In genomic region chr9:130912932-130913598, GRCh38 we compare ENCODE assay signal across 11 cellular contexts. TPM values are rescaled to one million over a fixed set of nuclear protein-coding genes. Genes with fewer than 3 reads are reported as not detected.
DNase-seq lines count a peak whose midpoint lies in the region; ATAC-seq and TF ChIP-seq lines count a peak whose summit lies in the region.
"Had no signal": no experiment of that assay in that cellular context is flagged by ENCODE, and none has a peak within 500 bp of the region (broad histone marks: within the 10 kb centered on the region; RNA-seq: fewer than 3 reads in every experiment).

No MANE protein-coding gene starts in this region.

- ATAC-seq in natural killer cell (no peak), HG03108 (IDR thresholded peaks at IDR 0.05; ENCODE audit: unreplicated experiment) (no peak)
- ATAC-seq: CD8-positive, alpha-beta T cell had no signal

- DNase-seq in ACHN (peak; percentile 82), HFFc6 (peak; percentile 89), dedifferentiated amniotic fluid mesenchymal stem cell (ENCODE audit: extremely low spot score) (peak; percentile 51), medulla oblongata (ENCODE audit: extremely low spot score) (peak; percentile 48), GM10248 (ENCODE audit: extremely low spot score) (no peak), natural killer cell (no peak), RKO (ENCODE audit: low spot score) (no peak)
- DNase-seq: NCI-H2227 treated with DMSO at 0.1 percent for 48 hours had no signal

- POLR2A ChIA-PET in GM10248 (lab: Yijun Ruan, JAX): no interaction called here

- no peak for TF ChIP-seq CTCF in HFFc6 (IDR thresholded peaks at IDR 0.05)
- TF ChIP-seq CTCF in GM10248 (IDR thresholded peaks at IDR 0.05; ENCODE audit: control extremely low read depth, extremely low read depth, low read depth, missing control alignments): no peak
- no peak for TF ChIP-seq CTCF in natural killer cell (IDR thresholded peaks at IDR 0.05)

- in situ Hi-C loops in ACHN (cut with HindIII; ENCODE audit: low pct_ligation_motif_present, low pct_unique_long_range_greater_than_20kb, low sequenced_read_pairs): no loop called here

- CTCF ChIA-PET in GM10248 (lab: Yijun Ruan, JAX): interaction anchor here (1.0 kb wide), 2 partner anchors 42 to 212 kb away, joined by 3 to 4 read pairs; no protein-coding TSS in a partner anchor

- H3K36me3 Mint-ChIP-seq in HFFc6 (ENCODE audit: low read depth): no peaks in the 10 kb centered on the region
- no peaks in the 10 kb centered on the region for H3K36me3 Mint-ChIP-seq in natural killer cell
- H3K36me3 Mint-ChIP-seq: CD8-positive, alpha-beta T cell; natural killer cell treated with Interleukin-12 subunit alpha and Interleukin-12 subunit beta and Interleukin-15 and Interleukin-18, amount 100 ng/mL, for 72 hours had no signal

- intact Hi-C loops in natural killer cell (cut with micrococcal nuclease): no loop called here

- H3K27ac Mint-ChIP-seq in HFFc6: peak overlapping the region; percentile 93
- no peak overlapping the region for H3K27ac Mint-ChIP-seq in natural killer cell
- H3K27ac Mint-ChIP-seq: CD8-positive, alpha-beta T cell; natural killer cell treated with Interleukin-12 subunit alpha and Interleukin-12 subunit beta and Interleukin-15 and Interleukin-18, amount 100 ng/mL, for 72 hours had no signal

- H3K4me3 Mint-ChIP-seq in HFFc6 (peak overlapping the region; percentile 81), natural killer cell (no peak overlapping the region)
- H3K4me3 Mint-ChIP-seq: CD8-positive, alpha-beta T cell; natural killer cell treated with Interleukin-12 subunit alpha and Interleukin-12 subunit beta and Interleukin-15 and Interleukin-18, amount 100 ng/mL, for 72 hours had no signal

- H3K9me3 Mint-ChIP-seq in HFFc6: no peaks in the 10 kb centered on the region
- H3K9me3 Mint-ChIP-seq in natural killer cell: no peaks in the 10 kb centered on the region
- H3K9me3 Mint-ChIP-seq: CD8-positive, alpha-beta T cell; natural killer cell treated with Interleukin-12 subunit alpha and Interleukin-12 subunit beta and Interleukin-15 and Interleukin-18, amount 100 ng/mL, for 72 hours had no signal

- peaks cover 14% of the 10 kb centered on the region for H3K4me1 Mint-ChIP-seq in HFFc6 (ENCODE audit: low read depth)
- no peaks in the 10 kb centered on the region for H3K4me1 Mint-ChIP-seq in natural killer cell

- peaks cover 3% of the 10 kb centered on the region for H3K27me3 Mint-ChIP-seq in HFFc6 (ENCODE audit: insufficient read depth)
- H3K27me3 Mint-ChIP-seq in natural killer cell (ENCODE audit: low read depth in 2 of 2): no peaks in the 10 kb centered on the region
- H3K27me3 Mint-ChIP-seq: natural killer cell treated with Interleukin-12 subunit alpha and Interleukin-12 subunit beta and Interleukin-15 and Interleukin-18, amount 100 ng/mL, for 72 hours had no signal

RNA-seq across cellular contexts. Expression of gene QRFP, which starts 16.5 kb away (rescaled TPM):
- total RNA-seq in HFFc6 (2021; fragmentation: NEBNext Ultra II Directional; extraction: Animal tissue kit (Norgen Biotek cat#: 25700)): not detected
- total RNA-seq in natural killer cell: not detected
- total RNA-seq: CD8-positive, alpha-beta T cell; natural killer cell treated with Interleukin-12 subunit alpha and Interleukin-12 subunit beta and Interleukin-15 and Interleukin-18, amount 100 ng/mL, for 72 hours had no signal

RNA-seq across cellular contexts. Expression of gene FIBCD1, which starts 26.0 kb away (rescaled TPM):
- 1 to 10 TPM; 1.5 to 9.0 (median 8.0) TPM for total RNA-seq in HFFc6 (2021; fragmentation: NEBNext Ultra II Directional; extraction: Animal tissue kit (Norgen Biotek cat#: 25700))
- not detected for total RNA-seq in natural killer cell
- total RNA-seq: CD8-positive, alpha-beta T cell; natural killer cell treated with Interleukin-12 subunit alpha and Interleukin-12 subunit beta and Interleukin-15 and Interleukin-18, amount 100 ng/mL, for 72 hours had no signal

Comparison
In these comparisons a context has a peak if more than half of its experiments do, and no peak if none do; other contexts are left out.
1. DNase-seq: peak in ACHN (single experiment), HFFc6 (single experiment), dedifferentiated amniotic fluid mesenchymal stem cell (single experiment) and medulla oblongata (single experiment); none in GM10248 (single experiment), natural killer cell (single experiment) and RKO (single experiment).